ENCODE assay signal across 19 cellular contexts in the genomic region with DNA sequence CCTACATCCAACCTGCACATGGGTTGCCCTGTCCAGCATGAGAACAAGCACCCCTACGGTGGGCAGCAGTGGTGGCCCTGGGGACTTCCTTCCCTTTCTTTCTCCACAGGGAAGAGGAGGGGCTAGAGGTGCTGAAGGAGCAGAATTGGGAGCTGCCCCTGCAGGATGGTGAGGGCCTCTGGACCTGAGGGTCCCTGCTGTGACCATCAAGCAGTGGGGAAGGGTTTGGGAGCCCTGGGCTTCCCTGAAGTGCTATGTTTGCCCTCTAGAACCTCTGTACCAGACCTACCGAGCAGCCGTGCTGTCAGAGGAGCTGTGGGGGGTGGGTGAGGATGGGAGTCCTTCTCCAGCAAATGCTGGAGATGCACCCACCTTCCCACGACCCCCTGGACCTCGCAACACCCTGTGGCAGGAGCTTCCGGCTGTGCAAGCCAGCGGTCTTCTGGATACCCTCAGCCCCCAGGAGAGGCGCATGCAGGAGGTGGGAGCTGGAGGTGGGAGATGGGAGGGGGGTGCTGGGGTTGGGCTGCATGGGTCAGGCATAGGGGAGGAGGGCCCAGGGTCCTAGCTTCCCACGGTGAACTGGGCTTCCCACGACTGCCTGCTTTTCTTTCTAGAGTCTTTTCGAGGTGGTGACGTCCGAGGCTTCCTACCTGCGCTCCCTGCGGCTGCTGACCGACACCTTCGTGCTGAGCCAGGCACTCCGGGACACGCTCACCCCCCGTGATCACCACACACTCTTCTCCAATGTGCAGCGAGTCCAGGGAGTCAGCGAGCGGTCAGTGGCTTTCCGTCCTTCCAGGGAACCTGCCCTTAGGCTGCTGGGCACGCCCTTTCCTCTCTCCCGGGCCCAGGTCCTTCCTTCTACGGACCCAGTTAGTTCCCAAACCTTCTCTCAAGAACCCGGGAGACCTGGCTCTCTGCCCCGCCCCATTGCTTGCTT. TPM values are rescaled to one million over a fixed set of nuclear protein-coding genes. Genes with fewer than 3 reads are reported as not detected.
DNase-seq lines count a peak whose midpoint lies in the region; ATAC-seq and TF ChIP-seq lines count a peak whose summit lies in the region.
"Had no signal": no experiment of that assay in that cellular context is flagged by ENCODE, and none has a peak within 500 bp of the region (broad histone marks: within the 10 kb centered on the region; RNA-seq: fewer than 3 reads in every experiment).

No MANE protein-coding gene starts in this region.

- H3K9me3 ChIP-seq in neural progenitor cell (ENCODE audit: low read depth) (no peaks in the 10 kb centered on the region), BE2C (no peaks in the 10 kb centered on the region)
- H3K9me3 ChIP-seq: gastrocnemius medialis, testis had no signal

- H3K4me1 ChIP-seq in neural progenitor cell: peaks cover 11% of the 10 kb centered on the region
- H3K4me1 ChIP-seq in BE2C: no peaks in the 10 kb centered on the region
- H3K4me1 ChIP-seq: gastrocnemius medialis had no signal

- H4K20me1 ChIP-seq in neural progenitor cell (ENCODE audit: low read depth): no peaks in the 10 kb centered on the region

- H3K27ac ChIP-seq in neural progenitor cell: no peak overlapping the region
- H3K27ac ChIP-seq: gastrocnemius medialis, HL-60, testis had no signal

- peaks cover 25% of the 10 kb centered on the region for H3K4me1 Mint-ChIP-seq in neural progenitor cell

- H3K4me3 ChIP-seq in iPS-11a (ENCODE audit: low read depth, low read length) (peak overlapping the region; percentile 52), neural progenitor cell (peak overlapping the region; percentile 56), BE2C (ENCODE audit: low read depth, low read length) (no peak overlapping the region)
- H3K4me3 ChIP-seq: gastrocnemius medialis, lung had no signal

- H3K9ac ChIP-seq in neural progenitor cell: no peak overlapping the region

- H2AFZ ChIP-seq in neural progenitor cell (replicated peaks): peak overlapping the region; percentile 99

- TF ChIP-seq CTCF in neural progenitor cell (IDR thresholded peaks at IDR 0.05): no peak
- no peak for TF ChIP-seq CTCF in BE2C (IDR thresholded peaks at IDR 0.05; ENCODE audit: low read depth, low read length)

- no peak overlapping the region for H3K27ac Mint-ChIP-seq in neural progenitor cell
- H3K27ac Mint-ChIP-seq: activated CD4-positive, alpha-beta T cell treated with anti-CD3 and anti-CD28 coated beads, Interleukin-2, amount 10 ng/mL, durations not matched to agents 7 days and 5 days; HFFc6 had no signal

- peaks cover 33% of the 10 kb centered on the region for H3K27me3 Mint-ChIP-seq in neural progenitor cell (ENCODE audit: insufficient read depth, low read depth)

- no peaks in the 10 kb centered on the region for H3K9me3 Mint-ChIP-seq in neural progenitor cell
- H3K9me3 Mint-ChIP-seq: activated CD4-positive, alpha-beta T cell treated with anti-CD3 and anti-CD28 coated beads, Interleukin-2, amount 10 ng/mL, durations not matched to agents 7 days and 5 days; HFFc6 had no signal

- peak overlapping the region; percentile 98 for H3K4me2 ChIP-seq in neural progenitor cell

- DNase-seq in AG20443 (ENCODE audit: low spot score): peak; percentile 34
- DNase-seq in neural progenitor cell (ENCODE audit: low spot score): peak; percentile 31
- DNase-seq in NCI-H1436 (lab: John Stamatoyannopoulos, UW): no peak
- DNase-seq in BE2C: no peak
- no peak for DNase-seq in HT-29 (ENCODE audit: low spot score)
- DNase-seq: activated CD4-positive, alpha-beta T cell treated with anti-CD3 and anti-CD28 coated beads, Interleukin-2, amount 10 ng/mL, durations not matched to agents 7 days and 5 days; activated T-cell treated with anti-CD3 and anti-CD28 coated beads, Interleukin-2, amount 50 U/mL, for 48 hours; gastrocnemius medialis; HFFc6; NCI-H2029 treated with DMSO at 0.1 percent for 48 hours; NCI-H774; nucleus accumbens; testis had no signal

- H3F3A ChIP-seq in neural progenitor cell (ENCODE audit: low read depth): peaks cover 3% of the 10 kb centered on the region

- H3K79me2 ChIP-seq in neural progenitor cell (ENCODE audit: low read depth): no peaks in the 10 kb centered on the region

- no peaks in the 10 kb centered on the region for H3K36me3 ChIP-seq in neural progenitor cell
- H3K36me3 ChIP-seq in BE2C: no peaks in the 10 kb centered on the region
- H3K36me3 ChIP-seq: gastrocnemius medialis had no signal

- H3K27me3 ChIP-seq in neural progenitor cell (peaks cover 48% of the 10 kb centered on the region), BE2C (peaks cover 28% of the 10 kb centered on the region)
- H3K27me3 ChIP-seq: testis had no signal

- H3K4me3 Mint-ChIP-seq in neural progenitor cell: peak overlapping the region; percentile 75
- H3K4me3 Mint-ChIP-seq: activated CD4-positive, alpha-beta T cell treated with anti-CD3 and anti-CD28 coated beads, Interleukin-2, amount 10 ng/mL, durations not matched to agents 7 days and 5 days had no signal

- ATAC-seq in SK-N-SH treated with all-trans-retinoic acid at 6 μM for 48 hours (peak; percentile 51), GM21528 (IDR thresholded peaks at IDR 0.05; ENCODE audit: low FRiP score, unreplicated experiment) (no peak)
- ATAC-seq: gastrocnemius medialis had no signal

- H3K36me3 Mint-ChIP-seq in neural progenitor cell: no peaks in the 10 kb centered on the region

TF ChIP-seq in SK-N-SH treated with all-trans-retinoic acid at 6 μM for 48 hours, 23 proteins besides CTCF, POLR2A, EP300 and RAD21 (continues in another document):
- TF ChIP-seq ESRRG (CRISPR knock-in tag; IDR thresholded peaks at IDR 0.05) (no peak), ISL1 (CRISPR knock-in tag; IDR thresholded peaks at IDR 0.05) (no peak), ARNTL (CRISPR knock-in tag; IDR thresholded peaks at IDR 0.05; ENCODE audit: borderline replicate concordance, low read depth) (no peak), ZFP3 (CRISPR knock-in tag; IDR thresholded peaks at IDR 0.05) (no peak), RARB (CRISPR knock-in tag; IDR thresholded peaks at IDR 0.05) (no peak), SNAI2 (CRISPR knock-in tag; IDR thresholded peaks at IDR 0.05) (no peak), ZNF70 (CRISPR knock-in tag; IDR thresholded peaks at IDR 0.05) (no peak), ZNF565 (CRISPR knock-in tag; conservative IDR thresholded peaks at IDR 0.05; ENCODE audit: low read depth) (no peak), TSHZ2 (CRISPR knock-in tag; IDR thresholded peaks at IDR 0.05) (no peak), ZC3H10 (CRISPR knock-in tag; IDR thresholded peaks at IDR 0.05) (no peak), OSR1 (CRISPR knock-in tag; IDR thresholded peaks at IDR 0.05) (no peak), TCF4 (CRISPR knock-in tag; IDR thresholded peaks at IDR 0.05; ENCODE audit: borderline replicate concordance) (no peak), CSDC2 (CRISPR knock-in tag; IDR thresholded peaks at IDR 0.05) (no peak)
- TF ChIP-seq, protein P1, sequence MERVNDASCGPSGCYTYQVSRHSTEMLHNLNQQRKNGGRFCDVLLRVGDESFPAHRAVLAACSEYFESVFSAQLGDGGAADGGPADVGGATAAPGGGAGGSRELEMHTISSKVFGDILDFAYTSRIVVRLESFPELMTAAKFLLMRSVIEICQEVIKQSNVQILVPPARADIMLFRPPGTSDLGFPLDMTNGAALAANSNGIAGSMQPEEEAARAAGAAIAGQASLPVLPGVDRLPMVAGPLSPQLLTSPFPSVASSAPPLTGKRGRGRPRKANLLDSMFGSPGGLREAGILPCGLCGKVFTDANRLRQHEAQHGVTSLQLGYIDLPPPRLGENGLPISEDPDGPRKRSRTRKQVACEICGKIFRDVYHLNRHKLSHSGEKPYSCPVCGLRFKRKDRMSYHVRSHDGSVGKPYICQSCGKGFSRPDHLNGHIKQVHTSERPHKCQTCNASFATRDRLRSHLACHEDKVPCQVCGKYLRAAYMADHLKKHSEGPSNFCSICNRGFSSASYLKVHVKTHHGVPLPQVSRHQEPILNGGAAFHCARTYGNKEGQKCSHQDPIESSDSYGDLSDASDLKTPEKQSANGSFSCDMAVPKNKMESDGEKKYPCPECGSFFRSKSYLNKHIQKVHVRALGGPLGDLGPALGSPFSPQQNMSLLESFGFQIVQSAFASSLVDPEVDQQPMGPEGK (CRISPR knock-in tag; IDR thresholded peaks at IDR 0.05; ENCODE audit: borderline replicate concordance): no peak

RNA-seq across cellular contexts. Expression of gene ARHGEF15, which starts 5.0 kb away (rescaled TPM):
- 0.07 and 0.50 TPM in 2 replicates for total RNA-seq in neural progenitor cell (ENCODE audit: low replicate concordance)
- 0.49 TPM for polyA plus RNA-seq in BE2C (2012; ENCODE audit: insufficient read depth, insufficient read length, low read depth)
- not detected in 2 replicates for total RNA-seq in HT-29 (2014; rRNA removed; shearing (Covaris generic))
- total RNA-seq: activated CD4-positive, alpha-beta T cell treated with anti-CD3 and anti-CD28 coated beads, Interleukin-2, amount 10 ng/mL, durations not matched to agents 7 days and 5 days; HFFc6 had no signal

RNA-seq across cellular contexts. Expression of gene SLC25A35, which starts 19.9 kb away (rescaled TPM):
- total RNA-seq in neural progenitor cell (ENCODE audit: low replicate concordance): 0.67 and 1.1 TPM in 2 replicates
- polyA plus RNA-seq in BE2C (2012; ENCODE audit: insufficient read depth, insufficient read length, low read depth): 1.6 TPM
- total RNA-seq in HT-29 (2014; rRNA removed; shearing (Covaris generic)): 1.7 and 2.4 TPM in 2 replicates

RNA-seq across cellular contexts. Expression of gene ODF4, which starts 24.6 kb away (rescaled TPM):
- not detected in 2 replicates for total RNA-seq in neural progenitor cell (ENCODE audit: low replicate concordance)
- polyA plus RNA-seq in BE2C (2012; ENCODE audit: insufficient read depth, insufficient read length, low read depth): not detected
- total RNA-seq in HT-29 (2014; rRNA removed; shearing (Covaris generic)): not detected in 2 replicates
- total RNA-seq: activated CD4-positive, alpha-beta T cell treated with anti-CD3 and anti-CD28 coated beads, Interleukin-2, amount 10 ng/mL, durations not matched to agents 7 days and 5 days; gastrocnemius medialis; HFFc6; lung; T-helper 2 cell treated with Interferon-gamma antibody and Interleukin-4, amounts not matched to agents 100 ng/mL and 5 ng/mL, for 36 hours had no signal
- polyA plus RNA-seq: lung had no signal

RNA-seq across cellular contexts. Expression of gene RANGRF, which starts 26.6 kb away (rescaled TPM):
- total RNA-seq in neural progenitor cell (ENCODE audit: low replicate concordance): 11.9 and 19.9 TPM in 2 replicates
- polyA plus RNA-seq in BE2C (2012; ENCODE audit: insufficient read depth, insufficient read length, low read depth): 32.7 TPM
- 13.9 and 18.4 TPM in 2 replicates for total RNA-seq in HT-29 (2014; rRNA removed; shearing (Covaris generic))

Comparison
In these comparisons a context has a peak if more than half of its experiments do, and no peak if none do; other contexts are left out.
1. DNase-seq: peak in AG20443 (single experiment) and neural progenitor cell (single experiment); none in NCI-H1436 (single experiment), BE2C (single experiment) and HT-29 (single experiment).